ENCODE assay signal across 15 cellular contexts in genomic region chr5:139167533-139167932, GRCh38. TPM values are rescaled to one million over a fixed set of nuclear protein-coding genes. Genes with fewer than 3 reads are reported as not detected.
DNase-seq lines count a peak whose midpoint lies in the region; ATAC-seq and TF ChIP-seq lines count a peak whose summit lies in the region.
"Had no signal": no experiment of that assay in that cellular context is flagged by ENCODE, and none has a peak within 500 bp of the region (broad histone marks: within the 10 kb centered on the region; RNA-seq: fewer than 3 reads in every experiment).

No MANE protein-coding gene starts in this region.

- H3K27ac ChIP-seq in cardiac muscle cell = peak overlapping the region; percentile 91
- H3K27ac ChIP-seq in heart left ventricle = no peak overlapping the region
- peak overlapping the region; percentile 48 for H3K27ac ChIP-seq in hepatocyte
- H3K27ac ChIP-seq in vagina = no peak overlapping the region
- H3K27ac ChIP-seq: 22Rv1; BLaER1 treated with 17β-estradiol and CSF1 and Interleukin-3, amounts not matched to agents 10 nM and 100 nM; HL-60 had no signal

- peaks cover 22% of the 10 kb centered on the region for H3K36me3 Mint-ChIP-seq in nephron progenitor cell (ENCODE audit: low read depth)

- DNase-seq in cardiac muscle cell (ENCODE audit: low read depth in 1 of 2, low spot score in 1 of 2) (no peak), heart left ventricle (no peak), hepatocyte (ENCODE audit: low spot score) (no peak), nephron progenitor cell (no peak), vagina (ENCODE audit: extremely low spot score in 2 of 2) (no peak), SKM-1 treated with dmso at 0.1 percent for 144 hours (lab: John Stamatoyannopoulos, UW; ENCODE audit: unreplicated experiment) (no peak)
- DNase-seq: CD8-positive, alpha-beta T cell; GDM1; HCEC 1CT had no signal

- H3K27me3 Mint-ChIP-seq in nephron progenitor cell (ENCODE audit: low read depth, poor library complexity) = peaks cover 4% of the 10 kb centered on the region
- H3K27me3 Mint-ChIP-seq: B cell had no signal

- H3K4me1 ChIP-seq in cardiac muscle cell (ENCODE audit: low read depth) (peaks cover 23% of the 10 kb centered on the region), heart left ventricle (peaks cover 0 to 3% (median 0%) of the 10 kb centered on the region in 12 donors), hepatocyte (ENCODE audit: insufficient read depth) (peaks cover 30% of the 10 kb centered on the region), vagina (no peaks in the 10 kb centered on the region)

- 90 to 97% (median 91%) methylated on average over 2 of the region's 2 CpGs for WGBS in heart left ventricle, 4 donors
- WGBS in hepatocyte (ENCODE audit: low lambda C conversion rate, missing lambda C conversion rate) = 85% methylated on average over 2 of the region's 2 CpGs

- peaks cover 20% of the 10 kb centered on the region for H3K79me2 ChIP-seq in hepatocyte

- peaks cover 39% of the 10 kb centered on the region for H3K4me1 Mint-ChIP-seq in nephron progenitor cell
- H3K4me1 Mint-ChIP-seq: B cell had no signal

- H3K9me3 ChIP-seq in cardiac muscle cell (ENCODE audit: low read depth) (no peaks in the 10 kb centered on the region), heart left ventricle (peaks cover 0 to 11% (median 9%) of the 10 kb centered on the region in 12 donors), hepatocyte (ENCODE audit: low read depth) (no peaks in the 10 kb centered on the region), vagina (no peaks in the 10 kb centered on the region)

- H3K9me3 Mint-ChIP-seq in nephron progenitor cell = peaks cover 30% of the 10 kb centered on the region

- H3K4me2 ChIP-seq in hepatocyte = no peak overlapping the region
- H3K4me2 ChIP-seq: BLaER1 treated with 17β-estradiol and CSF1 and Interleukin-3, amounts not matched to agents 10 nM and 100 nM had no signal

- H3K9me2 ChIP-seq in hepatocyte (replicated peaks; ENCODE audit: insufficient read depth) = no peaks in the 10 kb centered on the region

- peak overlapping the region; percentile 75 for H3K27ac Mint-ChIP-seq in nephron progenitor cell
- H3K27ac Mint-ChIP-seq: B cell; CD8-positive, alpha-beta T cell; GM23338 had no signal

- H3K4me3 Mint-ChIP-seq in nephron progenitor cell = no peak overlapping the region
- H3K4me3 Mint-ChIP-seq: B cell; CD8-positive, alpha-beta T cell; GM23338 had no signal

- ATAC-seq in heart left ventricle = no peak
- ATAC-seq in GM21619 (IDR thresholded peaks at IDR 0.05; ENCODE audit: unreplicated experiment) = no peak
- ATAC-seq: CD8-positive, alpha-beta T cell; GM23338 had no signal

- no peaks in the 10 kb centered on the region for H3K27me3 ChIP-seq in cardiac muscle cell
- no peaks in the 10 kb centered on the region for H3K27me3 ChIP-seq in heart left ventricle
- H3K27me3 ChIP-seq in hepatocyte = no peaks in the 10 kb centered on the region
- H3K27me3 ChIP-seq in vagina = no peaks in the 10 kb centered on the region
- H3K27me3 ChIP-seq: BLaER1 treated with 17β-estradiol and CSF1 and Interleukin-3, amounts not matched to agents 10 nM and 100 nM had no signal

- TF ChIP-seq POLR2A in heart left ventricle (IDR thresholded peaks at IDR 0.05) (no peak), vagina (IDR thresholded peaks at IDR 0.05) (no peak)

- TF ChIP-seq CTCF in cardiac muscle cell (IDR thresholded peaks at IDR 0.05; ENCODE audit: low read depth, low read length) (no peak), heart left ventricle (IDR thresholded peaks at IDR 0.05) (no peak), hepatocyte (IDR thresholded peaks at IDR 0.05; ENCODE audit: poor library complexity) (no peak), nephron progenitor cell (IDR thresholded peaks at IDR 0.05) (no peak), vagina (IDR thresholded peaks at IDR 0.05) (no peak)

- H3K4me3 ChIP-seq in cardiac muscle cell (no peak overlapping the region), heart left ventricle (no peak overlapping the region), hepatocyte (no peak overlapping the region), vagina (no peak overlapping the region)
- H3K4me3 ChIP-seq: BLaER1 treated with 17β-estradiol and CSF1 and Interleukin-3, amounts not matched to agents 10 nM and 100 nM; GM23338 had no signal

- intact Hi-C loops in heart left ventricle (cut with DNase I) (no loop called here), vagina (cut with DNase I) (no loop called here)

- H3K36me3 ChIP-seq in cardiac muscle cell (no peaks in the 10 kb centered on the region), heart left ventricle (no peaks in the 10 kb centered on the region), hepatocyte (replicated peaks; ENCODE audit: insufficient read depth, low read depth) (no peaks in the 10 kb centered on the region), vagina (no peaks in the 10 kb centered on the region)

- H2AFZ ChIP-seq in hepatocyte = no peak overlapping the region

- H4K20me1 ChIP-seq in hepatocyte (ENCODE audit: insufficient read depth, poor library complexity, severe bottlenecking) = no peaks in the 10 kb centered on the region
- H4K20me1 ChIP-seq: BLaER1 treated with 17β-estradiol and CSF1 and Interleukin-3, amounts not matched to agents 10 nM and 100 nM had no signal

RNA-seq across cellular contexts. Expression of gene SIL1, which starts 30.6 kb away (rescaled TPM):
- total RNA-seq in cardiac muscle cell (42.4 and 49.8 TPM in 2 replicates), heart left ventricle (100 to 1,000 TPM in 1 of 9 donors, 10 to 100 TPM in 8; 33.8 to 341 (median 39.8) TPM), hepatocyte (73.9 and 82.0 TPM in 2 replicates), vagina (35.6 TPM)
- polyA plus RNA-seq in cardiac muscle cell (40.5 and 56.5 TPM in 2 replicates), heart left ventricle (10 to 100 TPM; 42.2 to 56.3 TPM), hepatocyte (176 and 197 TPM in 2 replicates)

Comparison
In these comparisons a context has a peak if more than half of its experiments do, and no peak if none do; other contexts are left out.
1. H3K27ac ChIP-seq: peak in cardiac muscle cell (single experiment) and hepatocyte (single experiment); none in heart left ventricle (0 of 12) and vagina (single experiment).